8 cellular contexts compared by ENCODE assay signal in the genomic region with DNA sequence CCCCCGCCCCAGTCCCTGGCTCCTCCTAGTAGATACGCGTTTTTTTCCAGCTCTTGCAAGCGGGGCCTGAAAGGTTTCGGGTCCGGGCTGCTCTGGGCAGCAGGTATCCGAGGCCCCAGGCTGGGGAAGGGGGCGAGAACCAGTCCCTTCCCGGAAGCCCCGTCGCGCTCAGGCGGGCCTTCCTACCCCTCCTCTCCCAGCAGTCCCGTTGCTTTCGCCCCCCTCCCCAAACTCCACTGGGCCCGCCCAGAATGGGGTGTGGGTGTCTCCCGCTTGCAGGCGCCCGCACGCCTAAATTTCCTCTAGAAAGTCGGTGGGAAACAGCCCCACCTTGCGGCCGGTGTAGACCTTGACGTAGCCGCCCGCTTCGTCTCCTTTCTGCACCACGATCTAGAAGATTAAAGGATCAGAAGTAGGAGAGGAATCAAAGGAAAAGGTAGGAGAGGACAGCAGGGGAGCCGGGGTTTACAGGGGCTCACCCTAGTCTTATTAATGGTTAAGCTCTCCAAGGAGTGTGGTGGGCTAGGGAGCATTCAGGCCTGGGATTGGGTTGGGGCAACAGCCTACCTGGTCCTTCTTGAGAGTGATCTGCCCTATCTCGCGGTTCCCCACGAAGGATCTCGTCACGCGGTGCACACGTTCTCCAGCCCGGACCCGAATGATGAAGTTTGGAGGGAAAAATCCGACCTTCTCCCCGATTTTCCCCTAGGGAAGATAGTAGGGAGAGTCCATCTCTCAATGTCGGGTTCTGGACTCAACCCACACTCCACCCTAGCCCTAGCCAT. TPM values are rescaled to one million over a fixed set of nuclear protein-coding genes. Genes with fewer than 3 reads are reported as not detected.
A peak's percentile ranks its signal among the peaks of the same experiment; 100 is the strongest.
DNase-seq lines count a peak whose midpoint lies in the region; ATAC-seq and TF ChIP-seq lines count a peak whose summit lies in the region.

No MANE protein-coding gene starts in this region.

- TF ChIP-seq EP300 in sigmoid colon (IDR thresholded peaks at IDR 0.05), result no peak

- H3K36me3 ChIP-seq in sigmoid colon, result no peaks in the 10 kb centered on the region

- no peak overlapping the region for H3K27ac ChIP-seq in right cardiac atrium (ENCODE audit: low read length)
- no peak overlapping the region for H3K27ac ChIP-seq in sigmoid colon

- no peaks in the 10 kb centered on the region for H3K9me3 ChIP-seq in right cardiac atrium (ENCODE audit: control insufficient read depth, low read length)
- H3K9me3 ChIP-seq in sigmoid colon, result no peaks in the 10 kb centered on the region

- 11% methylated on average over 41 of the region's 41 CpGs for WGBS in right cardiac atrium
- WGBS in sigmoid colon, 2 donors, result 9 to 12% methylated on average over 41 of the region's 41 CpGs

- H3K4me3 ChIP-seq in right cardiac atrium (ENCODE audit: low read length) (peak overlapping the region; percentile 37), sigmoid colon (peak overlapping the region in 3 of 4 donors; percentile 0 to 39 (median 35))

- no peak for TF ChIP-seq POLR2A in sigmoid colon (IDR thresholded peaks at IDR 0.05)

- TF ChIP-seq CTCF in sigmoid colon (IDR thresholded peaks at IDR 0.05), result peak; percentile 46 to 65 (median 57)

- DNase-seq in ELF-1 (ENCODE audit: low read depth, low spot score) (peak; percentile 92), MV-4-11 (lab: John Stamatoyannopoulos, UW) (peak; percentile 46), T-helper 1 cell (peak; percentile 52 to 81 (median 70)), amniotic stem cell (lab: John Stamatoyannopoulos, UW) (peak; percentile 49), right cardiac atrium (peak; percentile 78 to 91 (median 85)), sigmoid colon (peak; percentile 85)

- ATAC-seq in right cardiac atrium, result peak; percentile 11 to 19
- no peak for ATAC-seq in HG03565 (IDR thresholded peaks at IDR 0.05; ENCODE audit: unreplicated experiment)
- ATAC-seq in GM21381 (IDR thresholded peaks at IDR 0.05; ENCODE audit: unreplicated experiment), result no peak

- H3K27me3 ChIP-seq in right cardiac atrium (ENCODE audit: control insufficient read depth, insufficient read depth), result no peaks in the 10 kb centered on the region
- H3K27me3 ChIP-seq in sigmoid colon, result peaks cover 49 to 72% (median 65%) of the 10 kb centered on the region in 3 donors

- intact Hi-C loops in right cardiac atrium (cut with DNase I), result no loop called here
- intact Hi-C loops in sigmoid colon (cut with DNase I), result loop anchor here (1.0 kb wide), 1 partner anchor 30 kb away; no protein-coding TSS in a partner anchor

- H3K4me1 ChIP-seq in right cardiac atrium (ENCODE audit: control insufficient read depth, insufficient read depth, low read length), result peaks cover 2% of the 10 kb centered on the region
- H3K4me1 ChIP-seq in sigmoid colon, result peaks cover 0 to 52% (median 48%) of the 10 kb centered on the region in 4 donors

RNA-seq across cellular contexts. Expression of gene STAC3, which starts 7.3 kb away (rescaled TPM):
- total RNA-seq in right cardiac atrium, result 1 to 10 TPM in 3 of 4 donors, under 1 TPM in 1; 0.91 to 2.3 (median 1.6) TPM
- 1.2 TPM for polyA plus RNA-seq in right cardiac atrium
- 1 to 10 TPM in 3 of 4 donors, under 1 TPM in 1; 0.41 to 2.8 (median 1.8) TPM for total RNA-seq in sigmoid colon
- polyA plus RNA-seq in sigmoid colon, result 1 to 10 TPM; 1.2 to 4.6 (median 1.8) TPM

RNA-seq across cellular contexts. Expression of gene SHMT2, which starts 14.2 kb away (rescaled TPM):
- total RNA-seq in right cardiac atrium (10 to 100 TPM; 27.4 to 33.2 (median 29.9) TPM), sigmoid colon (10 to 100 TPM; 24.6 to 52.2 (median 34.5) TPM)
- polyA plus RNA-seq in right cardiac atrium (17.9 TPM), sigmoid colon (100 to 1,000 TPM in 1 of 3 donors, 10 to 100 TPM in 2; 26.6 to 100 (median 29.4) TPM)

RNA-seq across cellular contexts. Expression of gene NXPH4, which starts 27.1 kb away (rescaled TPM):
- total RNA-seq in right cardiac atrium (under 1 TPM in 3 of 4 donors, not detected in 1; 0.11 to 0.39 (median 0.29) TPM), sigmoid colon (not detected)
- polyA plus RNA-seq in right cardiac atrium (1.2 TPM), sigmoid colon (under 1 TPM in 1 of 3 donors, not detected in 2; 0.13 TPM)

Comparison
In these comparisons a context has a peak if more than half of its experiments do, and no peak if none do; other contexts are left out.
1. ATAC-seq: peak in right cardiac atrium (2 of 2); none in HG03565 (single experiment) and GM21381 (single experiment).
2. Peak in every context shown above with its lines, with median percentiles within 50 percentile points of each other: DNase-seq.